In genomic region chr16:47855431-47855830, GRCh38 we compare ENCODE assay signal across 4 cellular contexts.
"Had no signal": no experiment of that assay in that cellular context is flagged by ENCODE, and none has a peak within 500 bp of the region (broad histone marks: within the 10 kb centered on the region; RNA-seq: fewer than 3 reads in every experiment).

No MANE protein-coding gene starts in this region.

- H3K27me3 Mint-ChIP-seq: IgD-negative memory B cell had no signal

- DNase-seq: IMR-90 had no signal

- H3K27ac Mint-ChIP-seq: IgD-negative memory B cell had no signal

- H3K27ac ChIP-seq: HL-60 had no signal

- H3K36me3 Mint-ChIP-seq: IgD-negative memory B cell had no signal

- H3K4me3 Mint-ChIP-seq: IgD-negative memory B cell had no signal

- H3K4me3 ChIP-seq: K562 had no signal
